ENCODE assay signal across 8 cellular contexts in genomic region chr17:40615295-40615988, GRCh38. TPM values are rescaled to one million over a fixed set of nuclear protein-coding genes. Genes with fewer than 3 reads are reported as not detected.
DNase-seq lines count a peak whose midpoint lies in the region; ATAC-seq and TF ChIP-seq lines count a peak whose summit lies in the region.

No MANE protein-coding gene starts in this region.

- no peaks in the 10 kb centered on the region for H3K9me2 ChIP-seq in OCI-LY1 (ENCODE audit: low read depth, low read length)

- TF ChIP-seq CTCF in OCI-LY1 (IDR thresholded peaks at IDR 0.05; ENCODE audit: low read length) (peak; percentile 72), MCF 10A (IDR thresholded peaks at IDR 0.05; ENCODE audit: unreplicated experiment) (peak; percentile 75), uterus (IDR thresholded peaks at IDR 0.05) (peak; percentile 26 to 59 (median 52))

- no peaks in the 10 kb centered on the region for H3K79me2 ChIP-seq in OCI-LY1 (ENCODE audit: insufficient read depth, low read length)

- no peaks in the 10 kb centered on the region for H4K20me1 ChIP-seq in OCI-LY1 (ENCODE audit: insufficient read depth, low read length)

- H3K4me1 Mint-ChIP-seq in MCF 10A (ENCODE audit: insufficient read depth, unreplicated experiment) = no peaks in the 10 kb centered on the region

- CTCF ChIA-PET in MCF 10A (lab: Yijun Ruan, JAX) = interaction anchor here (0.5 to 4.6 kb wide), 29 partner anchors 9 to 1193 kb away, joined by 3 to 68 read pairs (median 4); partner anchors contain the start of gene KRT28

- H3K4me2 ChIP-seq in OCI-LY1 (ENCODE audit: low read length) = peak overlapping the region; percentile 17; the same call in 1 of the 2 replicates

- POLR2A ChIA-PET in MCF 10A (lab: Yijun Ruan, JAX) = interaction anchor here (0.6 to 1.1 kb wide), 4 partner anchors 11 to 286 kb away, joined by 3 to 7 read pairs (median 4); partner anchors contain the start of gene SMARCE1

- H2AFZ ChIP-seq in OCI-LY1 (ENCODE audit: low read length) = no peak overlapping the region

- no peak overlapping the region for H3K4me3 Mint-ChIP-seq in MCF 10A (ENCODE audit: unreplicated experiment)

- H3K27me3 ChIP-seq in OCI-LY1 (ENCODE audit: insufficient read depth, low read length) (no peaks in the 10 kb centered on the region), uterus (no peaks in the 10 kb centered on the region)

- H3K4me1 ChIP-seq in OCI-LY1 (ENCODE audit: insufficient read depth, low read length, severe bottlenecking) (peaks cover 35% of the 10 kb centered on the region), uterus (peaks cover 0 to under 1% of the 10 kb centered on the region in 2 donors)

- peaks cover 55% of the 10 kb centered on the region for H3K27me3 Mint-ChIP-seq in MCF 10A (ENCODE audit: insufficient read depth, unreplicated experiment)

- no peak overlapping the region; the same call in 1 of the 2 replicates for H3K9ac ChIP-seq in OCI-LY1 (ENCODE audit: low read length)

- no peaks in the 10 kb centered on the region for H3K9me3 Mint-ChIP-seq in MCF 10A (ENCODE audit: unreplicated experiment)

- DNase-seq in EH (ENCODE audit: low read depth) (peak; percentile 42), MCF 10A (ENCODE audit: unreplicated experiment) (peak; percentile 73), kidney tubule cell (ENCODE audit: low spot score) (peak; percentile 77), uterus (peak; percentile 47 to 55), GDM1 (lab: John Stamatoyannopoulos, UW) (no peak)

- no peak for TF ChIP-seq POLR2A in uterus (IDR thresholded peaks at IDR 0.05)

- H3K27ac Mint-ChIP-seq in MCF 10A (ENCODE audit: low read depth, unreplicated experiment) = no peak overlapping the region

- H3K27ac ChIP-seq in OCI-LY1 (ENCODE audit: low read depth, low read length, poor library complexity, severe bottlenecking) = peak overlapping the region; percentile 72
- H3K27ac ChIP-seq in uterus = no peak overlapping the region

- BruUV-seq in MCF 10A (replicated peaks; lab: Mats Ljungman, UMichigan) = no TSS peak

- ATAC-seq in GM19324 (IDR thresholded peaks at IDR 0.05; ENCODE audit: low FRiP score, unreplicated experiment) (peak; percentile 59), HG03159 (IDR thresholded peaks at IDR 0.05; ENCODE audit: unreplicated experiment) (peak; percentile 50)

- intact Hi-C loops in MCF 10A (cut with micrococcal nuclease) (loop anchor here (1.0 to 2.0 kb wide), 2 partner anchors 103 to 177 kb away; no protein-coding TSS in a partner anchor), uterus (cut with DNase I; ENCODE audit: low total_unique reads) (loop anchor here (5.0 kb wide), 1 partner anchor 177 kb away; no protein-coding TSS in a partner anchor)

- H3K36me3 ChIP-seq in OCI-LY1 (ENCODE audit: insufficient read depth, low read length) = no peaks in the 10 kb centered on the region
- no peaks in the 10 kb centered on the region for H3K36me3 ChIP-seq in uterus

- H3F3A ChIP-seq in OCI-LY1 (ENCODE audit: insufficient read depth, low read length) = no peaks in the 10 kb centered on the region

- H3K36me3 Mint-ChIP-seq in MCF 10A (ENCODE audit: insufficient read depth, unreplicated experiment) = peaks cover 6% of the 10 kb centered on the region

- no peak overlapping the region for H3K4me3 ChIP-seq in OCI-LY1 (ENCODE audit: low read depth, low read length, poor library complexity, severe bottlenecking)
- H3K4me3 ChIP-seq in uterus = no peak overlapping the region

- H3K9me3 ChIP-seq in OCI-LY1 (ENCODE audit: low read length) = no peaks in the 10 kb centered on the region
- H3K9me3 ChIP-seq in uterus = no peaks in the 10 kb centered on the region

RNA-seq across cellular contexts. Expression of gene SMARCE1, which starts 32.2 kb away (rescaled TPM):
- 120 and 128 TPM in 2 replicates for total RNA-seq in MCF 10A (2022)
- total RNA-seq in uterus = 100 to 1,000 TPM; 109 to 401 (median 159) TPM

RNA-seq across cellular contexts. Expression of gene KRT222, which starts 49.5 kb away (rescaled TPM):
- total RNA-seq in MCF 10A (2022) (0.37 and 0.49 TPM in 2 replicates), uterus (1 to 10 TPM in 3 of 4 donors, not detected in 1; 1.6 to 4.2 (median 2.6) TPM)

RNA-seq across cellular contexts. Expression of gene CCR7, which starts 50.2 kb away (rescaled TPM):
- total RNA-seq in MCF 10A (2022) (not detected in 2 replicates), uterus (under 1 TPM in 1 of 4 donors, not detected in 3; 0.14 TPM)
